Comparison of ENCODE assay signal across 9 cellular contexts in genomic region chr12:21774358-21775129, GRCh38. TPM values are rescaled to one million over a fixed set of nuclear protein-coding genes. Genes with fewer than 3 reads are reported as not detected.
DNase-seq lines count a peak whose midpoint lies in the region; ATAC-seq, FAIRE-seq and TF ChIP-seq lines count a peak whose summit lies in the region.
"Had no signal": no experiment of that assay in that cellular context is flagged by ENCODE, and none has a peak within 500 bp of the region (broad histone marks: within the 10 kb centered on the region; RNA-seq: fewer than 3 reads in every experiment).

Gene KCNJ8 (minus strand): TSS chr12:21774706. CDS start chr12:21773616, 1,090 bp downstream.

- H3K4me1 ChIP-seq in KMS-11 (ENCODE audit: low read depth, poor library complexity, severe bottlenecking): no peaks in the 10 kb centered on the region
- peaks cover 0 to 8% of the 10 kb centered on the region in 2 experiments; a peak in 3 of 5 replicates for H3K4me1 ChIP-seq in K562 (replicated peaks in 1 of 2; ENCODE audit: control insufficient read depth in 2 of 2, insufficient read depth in 2 of 2, low read length in 2 of 2)
- H3K4me1 ChIP-seq in skeletal muscle tissue (ENCODE audit: control insufficient read depth in 3 of 3, insufficient read depth in 3 of 3, low read length in 3 of 3): peaks cover 4 to 6% (median 6%) of the 10 kb centered on the region in 3 donors

- CTCF ChIA-PET in K562 (lab: Yijun Ruan, JAX; ENCODE audit: low intra/inter-chr PET ratio): no interaction called here

- no peak within 1 kb of the TSS for H3K9ac ChIP-seq in KMS-11
- peak within 1 kb of the TSS; percentile 63 to 82 for H3K9ac ChIP-seq in K562 (ENCODE audit: insufficient read depth in 1 of 2, low read depth in 2 of 2, low read length in 2 of 2)
- H3K9ac ChIP-seq in skeletal muscle tissue (ENCODE audit: low read depth in 1 of 3, low read length in 3 of 3): peak within 1 kb of the TSS; percentile 36 to 70 (median 51)

- H3K36me3 ChIP-seq in KMS-11 (ENCODE audit: insufficient read depth) (no peaks in the 10 kb centered on the region), K562 (ENCODE audit: control insufficient read depth, insufficient read depth, low read length) (no peaks in the 10 kb centered on the region; the same call in 2 of the 3 replicates), skeletal muscle tissue (ENCODE audit: control insufficient read depth in 3 of 3, insufficient read depth in 3 of 3, low read length in 3 of 3) (no peaks in the 10 kb centered on the region)

- H2AFZ ChIP-seq in KMS-11 (ENCODE audit: low read depth) (peak within 1 kb of the TSS; percentile 66; the same call in 1 of the 2 replicates), K562 (ENCODE audit: low read depth, low read length) (peak within 1 kb of the TSS; percentile 68)

- 3% methylated on average over 15 of the region's 49 CpGs for WGBS in K562 (ENCODE audit: insufficient coverage, low coverage, missing lambda C conversion rate)

- no peak for TF ChIP-seq POLR2A in K562 (conservative IDR thresholded peaks at IDR 0.05)

- H3K27me3 ChIP-seq in KMS-11 (ENCODE audit: insufficient read depth, low read depth) (no peaks in the 10 kb centered on the region; the same call in 1 of the 2 replicates), K562 (ENCODE audit: control insufficient read depth in 2 of 2, insufficient read depth in 2 of 2, low read length in 2 of 2) (no peaks in the 10 kb centered on the region; a peak in 1 of 5 replicates), skeletal muscle tissue (ENCODE audit: control insufficient read depth in 3 of 3, insufficient read depth in 3 of 3, low read length in 3 of 3) (peaks cover 0 to 13% (median 0%) of the 10 kb centered on the region in 3 donors)

- in situ Hi-C loops in K562 (cut with MboI): no loop called here

- H4K20me1 ChIP-seq in KMS-11 (ENCODE audit: insufficient read depth) (no peaks in the 10 kb centered on the region), K562 (replicated peaks; ENCODE audit: control insufficient read depth, insufficient read depth, low read length) (no peaks in the 10 kb centered on the region)

- no peaks in the 10 kb centered on the region for H3K9me1 ChIP-seq in K562 (ENCODE audit: control insufficient read depth, insufficient read depth, low read length)

- TF ChIP-seq CTCF in KMS-11 (conservative IDR thresholded peaks at IDR 0.05; ENCODE audit: low read depth, low read length) (no peak), K562 (IDR thresholded peaks at IDR 0.05 in 2 of 3, conservative IDR thresholded peaks at IDR 0.05 in 1 of 3; ENCODE audit: insufficient read depth in 2 of 3, low read depth in 1 of 3, low read length in 3 of 3) (no peak)

- H3K79me2 ChIP-seq in KMS-11 (ENCODE audit: insufficient read depth, low read depth): no peaks in the 10 kb centered on the region
- H3K79me2 ChIP-seq in K562 (ENCODE audit: control insufficient read depth, insufficient read depth, low read length): peaks cover 5% of the 10 kb centered on the region; the same call in 2 of the 3 replicates

- ATAC-seq in K562: peak; percentile 87
- ATAC-seq in HG02623 (IDR thresholded peaks at IDR 0.05; ENCODE audit: unreplicated experiment): no peak
- no peak for ATAC-seq in HG02759 (IDR thresholded peaks at IDR 0.05; ENCODE audit: unreplicated experiment)

- TSS peak; percentile 45 for BruUV-seq in K562 (replicated peaks; lab: Mats Ljungman, UMichigan)

- DNase-seq in AG20443 (ENCODE audit: low spot score) (peak; percentile 52), K562 (ENCODE audit: extremely low read depth in 1 of 4, low spot score in 3 of 4) (peak; percentile 56 to 84 (median 57)), iPS-NIHi11 (ENCODE audit: low spot score) (peak; percentile 64), MV-4-11 (lab: John Stamatoyannopoulos, UW) (no peak)

- FAIRE-seq in K562 (lab: Jason Lieb, UNC): no peak
- FAIRE-seq: colon had no signal

- H3K9me3 ChIP-seq in K562 (replicated peaks; ENCODE audit: control insufficient read depth, insufficient read depth, low read depth, low read length) (no peaks in the 10 kb centered on the region), skeletal muscle tissue (ENCODE audit: control insufficient read depth in 3 of 3, low read length in 3 of 3) (no peaks in the 10 kb centered on the region)

- H3K4me3 ChIP-seq in KMS-11 (IDR thresholded peaks at IDR 0.05; ENCODE audit: insufficient read depth, low read depth, low read length) (no peak within 1 kb of the TSS), K562 (peak within 1 kb of the TSS; percentile 47), skeletal muscle tissue (ENCODE audit: low read length in 3 of 3) (peak within 1 kb of the TSS; percentile 66 to 75 (median 66))

- H3K27ac ChIP-seq in KMS-11 (no peak within 1 kb of the TSS), K562 (ENCODE audit: extremely low read depth, low read depth, low read length) (peak within 1 kb of the TSS; percentile 78), skeletal muscle tissue (ENCODE audit: low read depth, low read length) (peak within 1 kb of the TSS; percentile 66)

- POLR2A ChIA-PET in K562 (lab: Yijun Ruan, JAX): interaction anchor here (0.7 to 1.3 kb wide), 3 partner anchors 8 to 69 kb away, joined by 3 to 5 read pairs (median 3); no protein-coding TSS in a partner anchor

- intact Hi-C loops in K562 (cut with micrococcal nuclease): loop anchor here (5.0 kb wide), 1 partner anchor 213 kb away; no protein-coding TSS in a partner anchor

- no peak for TF ChIP-seq RAD21 in K562 (CRISPR knock-in tag; conservative IDR thresholded peaks at IDR 0.05 in 1 of 2, IDR thresholded peaks at IDR 0.05 in 1 of 2)

- TF ChIP-seq EP300 in K562 (IDR thresholded peaks at IDR 0.05; ENCODE audit: low read length): no peak

- peak within 1 kb of the TSS; percentile 48; the same call in 1 of the 2 replicates for H3K4me2 ChIP-seq in KMS-11
- peak within 1 kb of the TSS; percentile 58 for H3K4me2 ChIP-seq in K562 (ENCODE audit: insufficient read depth, low read length)

TF ChIP-seq in K562, 482 proteins besides CTCF, POLR2A, EP300 and RAD21 (continues in another document):
- TF ChIP-seq ILF3 (IDR thresholded peaks at IDR 0.05; ENCODE audit: borderline replicate concordance) (no peak), CHD2 (IDR thresholded peaks at IDR 0.05; ENCODE audit: low read depth, low read length) (0 out of 2 replicates have a peak, but pooled peaks have one; percentile 26), POU5F1 (IDR thresholded peaks at IDR 0.05; ENCODE audit: borderline replicate concordance, low read depth, low read length, partially characterized antibody) (no peak), HDAC8 (tag; IDR thresholded peaks at IDR 0.05) (no peak), PURB (CRISPR knock-in tag; IDR thresholded peaks at IDR 0.05; ENCODE audit: low read depth) (no peak), TBP (optimal IDR thresholded peaks at IDR 0.05; ENCODE audit: low read depth, low read length) (no peak), HNRNPLL (IDR thresholded peaks at IDR 0.05; ENCODE audit: low read depth, low read length, poor library complexity, severe bottlenecking) (peak; percentile 47), CHD1 (IDR thresholded peaks at IDR 0.05; ENCODE audit: low read length) (no peak), RBM17 (IDR thresholded peaks at IDR 0.05; ENCODE audit: borderline replicate concordance, low read depth, low read length) (no peak), HMBOX1 (IDR thresholded peaks at IDR 0.05) (no peak), SMARCA4 (IDR thresholded peaks at IDR 0.05) (no peak), ZNF584 (CRISPR knock-in tag; IDR thresholded peaks at IDR 0.05; ENCODE audit: low read depth) (no peak), POLR2G (IDR thresholded peaks at IDR 0.05; ENCODE audit: low read depth, low read length) (peak; percentile 77), SRSF1 (IDR thresholded peaks at IDR 0.05; ENCODE audit: low read depth, low read length) (no peak), ESRRB (CRISPR knock-in tag; IDR thresholded peaks at IDR 0.05; ENCODE audit: borderline replicate concordance) (no peak), MXI1 (IDR thresholded peaks at IDR 0.05; ENCODE audit: low read depth, low read length) (no peak)

RNA-seq across cellular contexts. Expression of gene KCNJ8, which starts in this region (rescaled TPM):
- 3.7 and 3.8 TPM in 2 replicates for total RNA-seq in K562 (2011; cell fraction: chromatin; rRNA removed; ENCODE audit: low replicate concordance)
- 3.2 and 3.8 TPM in 2 replicates for total RNA-seq in K562 (2011; cell fraction: nucleolus; rRNA removed)
- 3.9 and 4.0 TPM in 2 replicates for total RNA-seq in K562 (2011; cell fraction: nucleoplasm; rRNA removed)
- total RNA-seq in K562 (2014; rRNA removed): 1.3 TPM in 2 replicates
- 1.1 and 1.4 TPM in 2 replicates for total RNA-seq in K562 (2014; rRNA removed; fragmentation: Illumina TruSeq; extraction: Trizol)
- total RNA-seq in K562 (2015; rRNA removed; fragmentation: Illumina TruSeq; extraction: Trizol): 1.4 and 1.8 TPM in 2 replicates
- total RNA-seq in K562 (2021): 1.3 and 1.5 TPM in 2 replicates
- 0.58 and 3.6 TPM in 2 replicates for polyA plus RNA-seq in K562 (2011; rRNA removed)
- polyA plus RNA-seq in K562 (2011; cell fraction: cytosol; rRNA removed): 0.37 and 2.4 TPM in 2 replicates
- polyA plus RNA-seq in K562 (2011; cell fraction: nucleus; rRNA removed): 0.62 and 3.0 TPM in 2 replicates
- 0.91 and 1.2 TPM in 2 replicates for polyA plus RNA-seq in K562 (2012)
- 1.0 TPM in 2 replicates for polyA plus RNA-seq in K562 (2014; fragmentation: Illumina TruSeq; extraction: Trizol)
- under 1 TPM; 0.28 to 0.29 TPM for polyA plus RNA-seq in K562 (2014; fragmentation: Nextera tagmentation; extraction: Ambion mirVana)
- polyA plus RNA-seq in K562 (2014; rRNA removed): 0.51 and 1.1 TPM in 2 replicates
- 1.4 and 6.5 TPM in 2 replicates for polyA minus RNA-seq in K562 (2011; rRNA and poly(A)+ RNA removed)
- polyA minus RNA-seq in K562 (2011; cell fraction: cytosol; rRNA and poly(A)+ RNA removed): 1.7 TPM in 1 of 2 replicates, not detected in the other
- polyA minus RNA-seq in K562 (2011; cell fraction: nucleus; rRNA and poly(A)+ RNA removed): 1.8 and 7.1 TPM in 2 replicates
- total RNA-seq in skeletal muscle tissue: 32.4 TPM
